Comparison of ENCODE assay signal across 26 cellular contexts in the genomic region with DNA sequence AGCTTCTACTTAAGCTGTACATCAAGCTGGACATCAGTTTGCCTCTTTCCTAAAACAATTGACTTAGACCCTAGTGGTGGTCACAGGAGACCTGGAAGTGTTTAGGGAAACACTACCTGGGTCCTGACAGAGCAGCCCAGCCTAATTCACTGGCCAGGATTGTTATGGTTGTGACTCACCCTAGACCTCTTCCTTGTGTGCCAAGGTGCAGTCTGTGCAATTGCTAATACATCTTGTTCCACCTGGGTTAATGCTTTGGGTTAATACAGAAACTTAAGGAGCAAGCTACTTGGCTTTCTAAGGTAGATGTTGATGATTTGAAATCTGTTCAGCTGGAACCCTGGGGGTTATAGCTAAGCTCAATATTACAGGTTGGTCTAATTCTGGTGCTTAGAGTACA. TPM values are rescaled to one million over a fixed set of nuclear protein-coding genes. Genes with fewer than 3 reads are reported as not detected.
"Had no signal": no experiment of that assay in that cellular context is flagged by ENCODE, and none has a peak within 500 bp of the region (broad histone marks: within the 10 kb centered on the region; RNA-seq: fewer than 3 reads in every experiment).

No MANE protein-coding gene starts in this region.

- DNase-seq: Kasumi-1, MV-4-11, NCI-H1048, NCI-H1105, NCI-H1436 treated with DMSO at 0.1 percent for 48 hours, NCI-H1694, NCI-H187 treated with DMSO at 0.1 percent for 48 hours, NCI-H2029 treated with DMSO at 0.1 percent for 48 hours, NCI-H2171 treated with DMSO at 0.1 percent for 48 hours, NCI-H345, NCI-H524 treated with DMSO at 0.1 percent for 48 hours, NCI-H69, NCI-H774, SHP77 treated with DMSO at 0.1 percent for 48 hours, SJCRH30 had no signal

- H3K27me3 ChIP-seq: SJCRH30 had no signal

- H3K9me3 ChIP-seq: SJCRH30 had no signal

- H3K36me3 ChIP-seq: SJCRH30 had no signal

- H3K4me1 ChIP-seq: SJCRH30 had no signal

- H3K4me3 ChIP-seq: K562, SJCRH30 had no signal

- H3K4me2 ChIP-seq: KMS-11 had no signal

- ATAC-seq: HepG2, K562, Panc1, Right ventricle myocardium inferior, SK-N-SH treated with all-trans-retinoic acid at 6 μM for 48 hours had no signal

- H3K27ac ChIP-seq: KMS-11, RWPE1, SJCRH30 had no signal

RNA-seq across cellular contexts. Expression of a gene that starts 48.7 kb away (rescaled TPM):
- total RNA-seq: HepG2, HT1080, K562, M059J, NCI-H460, Right ventricle myocardium inferior, SJCRH30 had no signal
- polyA plus RNA-seq: HepG2, IgD-negative memory B cell, K562 had no signal
